Comparison of ENCODE assay signal across 1 cellular context in genomic region chr11:72642815-72643511, GRCh38.
TF ChIP-seq lines count a peak whose summit lies in the region.

No MANE protein-coding gene starts in this region.

TF ChIP-seq in HepG2, 621 proteins besides CTCF, POLR2A, EP300 and RAD21 (continued from another document):
- no peak for TF ChIP-seq RBM39 (IDR thresholded peaks at IDR 0.05; ENCODE audit: low read depth, low read length, poor library complexity, severe bottlenecking)
- TF ChIP-seq ZFP36 (IDR thresholded peaks at IDR 0.05; ENCODE audit: borderline replicate concordance, low read depth, low read length, partially characterized antibody), result no peak
- no peak for TF ChIP-seq EEA1 (CRISPR knock-in tag; IDR thresholded peaks at IDR 0.05; ENCODE audit: borderline replicate concordance)
- no peak for TF ChIP-seq HOXA9 (CRISPR knock-in tag; IDR thresholded peaks at IDR 0.05; ENCODE audit: borderline replicate concordance)
- no peak for TF ChIP-seq ZNF354B (CRISPR knock-in tag; IDR thresholded peaks at IDR 0.05)
- TF ChIP-seq ARID3A (IDR thresholded peaks at IDR 0.05; ENCODE audit: low read depth, low read length), result no peak
- TF ChIP-seq SMC3 (IDR thresholded peaks at IDR 0.05; ENCODE audit: low read length), result peak; percentile 24; the same call in 1 of the 2 replicates
- no peak for TF ChIP-seq YEATS4 (CRISPR knock-in tag; IDR thresholded peaks at IDR 0.05; ENCODE audit: borderline replicate concordance)
- TF ChIP-seq THAP8 (CRISPR knock-in tag; IDR thresholded peaks at IDR 0.05; ENCODE audit: borderline replicate concordance), result no peak
- no peak for TF ChIP-seq TOE1 (CRISPR knock-in tag; IDR thresholded peaks at IDR 0.05)
- peak; percentile 51; the same call in 1 of the 2 replicates for TF ChIP-seq ZNF788 (CRISPR knock-in tag; IDR thresholded peaks at IDR 0.05; ENCODE audit: borderline replicate concordance)
- TF ChIP-seq ZNF597 (CRISPR knock-in tag; IDR thresholded peaks at IDR 0.05), result no peak
- TF ChIP-seq GLMP (CRISPR knock-in tag; IDR thresholded peaks at IDR 0.05; ENCODE audit: borderline replicate concordance), result no peak
- TF ChIP-seq ZNF362 (CRISPR knock-in tag; IDR thresholded peaks at IDR 0.05; ENCODE audit: borderline replicate concordance), result no peak
- TF ChIP-seq MXD3 (CRISPR knock-in tag; IDR thresholded peaks at IDR 0.05), result no peak
- TF ChIP-seq LBX2 (CRISPR knock-in tag; IDR thresholded peaks at IDR 0.05; ENCODE audit: borderline replicate concordance), result no peak
- TF ChIP-seq RCOR2 (CRISPR knock-in tag; IDR thresholded peaks at IDR 0.05), result no peak
- TF ChIP-seq ZNF564 (CRISPR knock-in tag; IDR thresholded peaks at IDR 0.05), result no peak
- TF ChIP-seq ZNF451 (CRISPR knock-in tag; IDR thresholded peaks at IDR 0.05), result no peak
- peak; percentile 35; the same call in 1 of the 2 replicates for TF ChIP-seq KDM5B (CRISPR knock-in tag; IDR thresholded peaks at IDR 0.05; ENCODE audit: borderline replicate concordance)
- TF ChIP-seq ZNF512B (CRISPR knock-in tag; IDR thresholded peaks at IDR 0.05; ENCODE audit: borderline replicate concordance), result peak; percentile 55; the same call in 1 of the 2 replicates
- TF ChIP-seq ZNF264 (CRISPR knock-in tag; IDR thresholded peaks at IDR 0.05), result no peak
- TF ChIP-seq NCOA1 (CRISPR knock-in tag; IDR thresholded peaks at IDR 0.05), result no peak
- TF ChIP-seq ZNF34 (CRISPR knock-in tag; IDR thresholded peaks at IDR 0.05; ENCODE audit: borderline replicate concordance), result no peak
- no peak for TF ChIP-seq ZNF790 (CRISPR knock-in tag; IDR thresholded peaks at IDR 0.05; ENCODE audit: borderline replicate concordance)
- TF ChIP-seq ZFP91 (CRISPR knock-in tag; IDR thresholded peaks at IDR 0.05; ENCODE audit: borderline replicate concordance), result no peak
TF ChIP-seq in HepG2: peak in this region for 60.
